Comparison of ENCODE assay signal across 20 cellular contexts in genomic region chr5:5165541-5166002, GRCh38. TPM values are rescaled to one million over a fixed set of nuclear protein-coding genes. Genes with fewer than 3 reads are reported as not detected.
A peak's percentile ranks its signal among the peaks of the same experiment; 100 is the strongest.
DNase-seq lines count a peak whose midpoint lies in the region; ATAC-seq and TF ChIP-seq lines count a peak whose summit lies in the region.
"Had no signal": no experiment of that assay in that cellular context is flagged by ENCODE, and none has a peak within 500 bp of the region (broad histone marks: within the 10 kb centered on the region; RNA-seq: fewer than 3 reads in every experiment).

No MANE protein-coding gene starts in this region.

- peaks cover 1% of the 10 kb centered on the region; the same call in 1 of the 2 replicates for H3K27me3 Mint-ChIP-seq in HFFc6 (ENCODE audit: insufficient read depth)
- no peaks in the 10 kb centered on the region for H3K27me3 Mint-ChIP-seq in stimulated activated memory B cell treated with anti-CD40 and anti-IgM and Interleukin-4, amounts not matched to agents 10 μg/mL and 1 μg/mL and 100 μg/mL, for 72 hours
- H3K27me3 Mint-ChIP-seq: central memory CD8-positive, alpha-beta T cell had no signal

- H3K27ac Mint-ChIP-seq in HFFc6 = no peak overlapping the region
- H3K27ac Mint-ChIP-seq in stimulated activated memory B cell treated with anti-CD40 and anti-IgM and Interleukin-4, amounts not matched to agents 10 μg/mL and 1 μg/mL and 100 μg/mL, for 72 hours = no peak overlapping the region
- H3K27ac Mint-ChIP-seq: activated T-helper 2 cell treated with anti-CD3 and anti-CD28 coated beads, Interferon-gamma antibody, Interleukin-2, Interleukin-4, amounts not matched to agents 10 μg/mL and 5 μg/mL and 100 μg/mL, durations not matched to agents 14 hours and 24 hours and 36 hours; mesothelial cell of epicardium had no signal

- TF ChIP-seq CTCF in HFFc6 (IDR thresholded peaks at IDR 0.05) = no peak
- no peak for TF ChIP-seq CTCF in VCaP (conservative IDR thresholded peaks at IDR 0.05)

- no peak overlapping the region for H3K4me3 Mint-ChIP-seq in HFFc6
- no peak overlapping the region for H3K4me3 Mint-ChIP-seq in stimulated activated memory B cell treated with anti-CD40 and anti-IgM and Interleukin-4, amounts not matched to agents 10 μg/mL and 1 μg/mL and 100 μg/mL, for 72 hours
- H3K4me3 Mint-ChIP-seq: central memory CD8-positive, alpha-beta T cell; mesothelial cell of epicardium; neural crest cell had no signal

- peak overlapping the region; percentile 42; the same call in 1 of the 2 replicates for H3K27ac ChIP-seq in VCaP
- H3K27ac ChIP-seq: SJCRH30 had no signal

- ATAC-seq in stimulated activated memory B cell treated with anti-CD40 and anti-IgM and Interleukin-4, amounts not matched to agents 10 μg/mL and 1 μg/mL and 100 μg/mL, for 72 hours = peak; percentile 17

- peaks cover 13% of the 10 kb centered on the region; the same call in 1 of the 2 replicates for H3K4me1 Mint-ChIP-seq in HFFc6 (ENCODE audit: low read depth)
- H3K4me1 Mint-ChIP-seq in stimulated activated memory B cell treated with anti-CD40 and anti-IgM and Interleukin-4, amounts not matched to agents 10 μg/mL and 1 μg/mL and 100 μg/mL, for 72 hours = no peaks in the 10 kb centered on the region
- H3K4me1 Mint-ChIP-seq: central memory CD8-positive, alpha-beta T cell had no signal

- DNase-seq in HFFc6 = peak; percentile 2
- DNase-seq in kidney glomerular epithelial cell (lab: John Stamatoyannopoulos, UW) = peak; percentile 82
- DNase-seq in NCI-H2227 (lab: John Stamatoyannopoulos, UW; ENCODE audit: unreplicated experiment) = no peak
- DNase-seq in NCI-H1092 (lab: John Stamatoyannopoulos, UW) = no peak
- DNase-seq in SHP77 treated with DMSO at 0.1 percent for 48 hours (lab: John Stamatoyannopoulos, UW) = no peak
- DNase-seq: activated CD4-positive, CD25-positive, alpha-beta regulatory T cell treated with anti-CD3 and anti-CD28 coated beads, Interleukin-2, amount 50 U/mL, for 72 hours; DMS 273 treated with DMSO at 0.1 percent for 48 hours; effector memory CD4-positive, alpha-beta T cell; GOT3; NCI-H2081; NCI-H524; SJCRH30; T-helper 2 cell had no signal

- peaks cover 6% of the 10 kb centered on the region; the same call in 1 of the 2 replicates for H3K9me3 Mint-ChIP-seq in HFFc6
- no peaks in the 10 kb centered on the region for H3K9me3 Mint-ChIP-seq in stimulated activated memory B cell treated with anti-CD40 and anti-IgM and Interleukin-4, amounts not matched to agents 10 μg/mL and 1 μg/mL and 100 μg/mL, for 72 hours
- H3K9me3 Mint-ChIP-seq: activated T-helper 2 cell treated with anti-CD3 and anti-CD28 coated beads, Interferon-gamma antibody, Interleukin-2, Interleukin-4, amounts not matched to agents 10 μg/mL and 5 μg/mL and 100 μg/mL, durations not matched to agents 14 hours and 24 hours and 36 hours; central memory CD8-positive, alpha-beta T cell; mesothelial cell of epicardium had no signal

- H3K36me3 Mint-ChIP-seq in HFFc6 (ENCODE audit: low read depth) = no peaks in the 10 kb centered on the region
- no peaks in the 10 kb centered on the region for H3K36me3 Mint-ChIP-seq in stimulated activated memory B cell treated with anti-CD40 and anti-IgM and Interleukin-4, amounts not matched to agents 10 μg/mL and 1 μg/mL and 100 μg/mL, for 72 hours

RNA-seq across cellular contexts. Expression of gene ADAMTS16, which starts 25.4 kb away (rescaled TPM):
- total RNA-seq in HFFc6 (2021; fragmentation: NEBNext Ultra II Directional; extraction: Animal tissue kit (Norgen Biotek cat#: 25700)) = under 1 TPM in 5 of 6 experiments, not detected in 1; 0.26 to 0.70 (median 0.50) TPM
- total RNA-seq: activated CD8-positive, alpha-beta memory T cell treated with anti-CD3 and anti-CD28 coated beads for 36 hours; activated T-helper 2 cell treated with anti-CD3 and anti-CD28 coated beads, Interferon-gamma antibody, Interleukin-2, Interleukin-4, amounts not matched to agents 10 μg/mL and 5 μg/mL and 100 μg/mL, durations not matched to agents 14 hours and 24 hours and 36 hours had no signal

Comparison
In these comparisons a context has a peak if more than half of its experiments do, and no peak if none do; other contexts are left out.
1. DNase-seq: peak in HFFc6 (single experiment) and kidney glomerular epithelial cell (single experiment); none in NCI-H2227 (single experiment), NCI-H1092 (single experiment) and SHP77 treated with DMSO at 0.1 percent for 48 hours (single experiment).